Comparison of ENCODE assay signal across 23 cellular contexts in genomic region chr4:107304699-107305286, GRCh38.
A peak's percentile ranks its signal among the peaks of the same experiment; 100 is the strongest.
DNase-seq lines count a peak whose midpoint lies in the region; ATAC-seq and TF ChIP-seq lines count a peak whose summit lies in the region.
"Had no signal": no experiment of that assay in that cellular context is flagged by ENCODE, and none has a peak within 500 bp of the region (broad histone marks: within the 10 kb centered on the region; RNA-seq: fewer than 3 reads in every experiment).

No MANE protein-coding gene starts in this region.

- POLR2A ChIA-PET in HEK293 (lab: Yijun Ruan, JAX), result no interaction called here

- whole genome bisulfite sequencing in thyroid gland, 2 donors, result 30 to 34% methylated on average over 5 of the region's 5 CpGs

- H3K9me3 ChIP-seq in HEK293 (ENCODE audit: control insufficient read depth, insufficient read depth, low read depth, low read length), result no peaks in the 10 kb centered on the region
- H3K9me3 ChIP-seq in thyroid gland, result no peaks in the 10 kb centered on the region

- peak; percentile 38 for ATAC-seq in left lobe of liver
- ATAC-seq: PC-3 had no signal

- H3K27me3 ChIP-seq in thyroid gland, result no peaks in the 10 kb centered on the region

- H3K36me3 ChIP-seq in HEK293 (ENCODE audit: control insufficient read depth in 2 of 2, insufficient read depth in 1 of 2, low read length in 2 of 2) (no peaks in the 10 kb centered on the region), thyroid gland (no peaks in the 10 kb centered on the region)

- TF ChIP-seq CTCF in HEK293 (tag by site-specific recombination; IDR thresholded peaks at IDR 0.05) (no peak), thyroid gland (IDR thresholded peaks at IDR 0.05) (no peak)

- H3K27ac ChIP-seq in HEK293 (ENCODE audit: extremely low read depth, low read depth, low read length) (no peak overlapping the region), thyroid gland (no peak overlapping the region)
- H3K27ac ChIP-seq: HL-60, RWPE1 had no signal

- H3K4me3 ChIP-seq in HEK293 (ENCODE audit: low read depth, low read length) (no peak overlapping the region), thyroid gland (replicated peaks in 1 of 3) (no peak overlapping the region)

- intact Hi-C loops in thyroid gland (cut with DNase I), result no loop called here

- no peak for TF ChIP-seq POLR2A in thyroid gland (IDR thresholded peaks at IDR 0.05)

- DNase-seq in NCI-H1417 (lab: John Stamatoyannopoulos, UW) (peak in 2 of 3 experiments; percentile 5 to 66), NCI-H1417 treated with DMSO at 0.1 percent for 48 hours (lab: John Stamatoyannopoulos, UW) (no peak), NCI-H1105 treated with DMSO at 0.1 percent for 48 hours (lab: John Stamatoyannopoulos, UW) (peak; percentile 56), left lobe of liver (ENCODE audit: low spot score) (no peak), GM19238 (ENCODE audit: insufficient read length, low spot score) (no peak), activated T-cell treated with anti-CD3 and anti-CD28 coated beads for 4 hours (no peak), thyroid gland (no peak)
- DNase-seq: 8988T; CD4-positive, CD25-positive, alpha-beta regulatory T cell; COR-L47; DMS 273 treated with DMSO at 0.1 percent for 48 hours; GDM1; H9; Kasumi-1; NCI-H1436; NCI-H2029 treated with DMSO at 0.1 percent for 48 hours; NCI-H446 treated with DMSO at 0.1 percent for 48 hours; NCI-H69; PC-3; SIG-M5 had no signal

- CTCF ChIA-PET in HEK293 (lab: Yijun Ruan, JAX), result interaction anchor here (0.7 kb wide), 1 partner anchor 47 kb away, joined by 4 read pairs; no protein-coding TSS in a partner anchor

- H3K4me1 ChIP-seq in HEK293 (ENCODE audit: control insufficient read depth, insufficient read depth, low read length) (no peaks in the 10 kb centered on the region), thyroid gland (no peaks in the 10 kb centered on the region)

TF ChIP-seq in HEK293, 187 proteins besides CTCF, POLR2A, EP300 and RAD21:
- TF ChIP-seq GLIS1 (tag by site-specific recombination; IDR thresholded peaks at IDR 0.05) (no peak), ZNF140 (tag by site-specific recombination; IDR thresholded peaks at IDR 0.05) (no peak), ZNF548 (tag by site-specific recombination; IDR thresholded peaks at IDR 0.05) (no peak), ZNF830 (tag by site-specific recombination; IDR thresholded peaks at IDR 0.05; ENCODE audit: low read depth) (no peak), OVOL3 (tag by site-specific recombination; IDR thresholded peaks at IDR 0.05) (no peak), HOXD13 (CRISPR knock-in tag; IDR thresholded peaks at IDR 0.05; ENCODE audit: borderline replicate concordance) (peak; percentile 58; the same call in 1 of the 2 replicates), ZNF341 (tag by site-specific recombination; IDR thresholded peaks at IDR 0.05; ENCODE audit: low read depth) (no peak), ZNF544 (tag by site-specific recombination; IDR thresholded peaks at IDR 0.05) (no peak), ZNF394 (tag by site-specific recombination; IDR thresholded peaks at IDR 0.05; ENCODE audit: borderline replicate concordance) (no peak), TCF7L2 (IDR thresholded peaks at IDR 0.05; ENCODE audit: borderline replicate concordance, low read depth, low read length) (peak; percentile 89), ELK4 (IDR thresholded peaks at IDR 0.05; ENCODE audit: borderline replicate concordance, low read depth, low read length) (no peak)
- TF ChIP-seq, protein P1, sequence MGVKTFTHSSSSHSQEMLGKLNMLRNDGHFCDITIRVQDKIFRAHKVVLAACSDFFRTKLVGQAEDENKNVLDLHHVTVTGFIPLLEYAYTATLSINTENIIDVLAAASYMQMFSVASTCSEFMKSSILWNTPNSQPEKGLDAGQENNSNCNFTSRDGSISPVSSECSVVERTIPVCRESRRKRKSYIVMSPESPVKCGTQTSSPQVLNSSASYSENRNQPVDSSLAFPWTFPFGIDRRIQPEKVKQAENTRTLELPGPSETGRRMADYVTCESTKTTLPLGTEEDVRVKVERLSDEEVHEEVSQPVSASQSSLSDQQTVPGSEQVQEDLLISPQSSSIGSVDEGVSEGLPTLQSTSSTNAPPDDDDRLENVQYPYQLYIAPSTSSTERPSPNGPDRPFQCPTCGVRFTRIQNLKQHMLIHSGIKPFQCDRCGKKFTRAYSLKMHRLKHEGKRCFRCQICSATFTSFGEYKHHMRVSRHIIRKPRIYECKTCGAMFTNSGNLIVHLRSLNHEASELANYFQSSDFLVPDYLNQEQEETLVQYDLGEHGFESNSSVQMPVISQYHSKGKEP (tag by site-specific recombination; IDR thresholded peaks at IDR 0.05), result peak; percentile 88
- TF ChIP-seq, protein P2, sequence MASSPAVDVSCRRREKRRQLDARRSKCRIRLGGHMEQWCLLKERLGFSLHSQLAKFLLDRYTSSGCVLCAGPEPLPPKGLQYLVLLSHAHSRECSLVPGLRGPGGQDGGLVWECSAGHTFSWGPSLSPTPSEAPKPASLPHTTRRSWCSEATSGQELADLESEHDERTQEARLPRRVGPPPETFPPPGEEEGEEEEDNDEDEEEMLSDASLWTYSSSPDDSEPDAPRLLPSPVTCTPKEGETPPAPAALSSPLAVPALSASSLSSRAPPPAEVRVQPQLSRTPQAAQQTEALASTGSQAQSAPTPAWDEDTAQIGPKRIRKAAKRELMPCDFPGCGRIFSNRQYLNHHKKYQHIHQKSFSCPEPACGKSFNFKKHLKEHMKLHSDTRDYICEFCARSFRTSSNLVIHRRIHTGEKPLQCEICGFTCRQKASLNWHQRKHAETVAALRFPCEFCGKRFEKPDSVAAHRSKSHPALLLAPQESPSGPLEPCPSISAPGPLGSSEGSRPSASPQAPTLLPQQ (tag by site-specific recombination; IDR thresholded peaks at IDR 0.05), result no peak
- TF ChIP-seq, protein P3, sequence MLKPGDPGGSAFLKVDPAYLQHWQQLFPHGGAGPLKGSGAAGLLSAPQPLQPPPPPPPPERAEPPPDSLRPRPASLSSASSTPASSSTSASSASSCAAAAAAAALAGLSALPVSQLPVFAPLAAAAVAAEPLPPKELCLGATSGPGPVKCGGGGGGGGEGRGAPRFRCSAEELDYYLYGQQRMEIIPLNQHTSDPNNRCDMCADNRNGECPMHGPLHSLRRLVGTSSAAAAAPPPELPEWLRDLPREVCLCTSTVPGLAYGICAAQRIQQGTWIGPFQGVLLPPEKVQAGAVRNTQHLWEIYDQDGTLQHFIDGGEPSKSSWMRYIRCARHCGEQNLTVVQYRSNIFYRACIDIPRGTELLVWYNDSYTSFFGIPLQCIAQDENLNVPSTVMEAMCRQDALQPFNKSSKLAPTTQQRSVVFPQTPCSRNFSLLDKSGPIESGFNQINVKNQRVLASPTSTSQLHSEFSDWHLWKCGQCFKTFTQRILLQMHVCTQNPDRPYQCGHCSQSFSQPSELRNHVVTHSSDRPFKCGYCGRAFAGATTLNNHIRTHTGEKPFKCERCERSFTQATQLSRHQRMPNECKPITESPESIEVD (tag by site-specific recombination; IDR thresholded peaks at IDR 0.05), result peak; percentile 33; the same call in 1 of the 2 replicates

Comparison
In these comparisons a context has a peak if more than half of its experiments do, and no peak if none do; other contexts are left out.
1. DNase-seq: peak in NCI-H1417 (2 of 3) and NCI-H1105 treated with DMSO at 0.1 percent for 48 hours (single experiment); none in NCI-H1417 treated with DMSO at 0.1 percent for 48 hours (single experiment), left lobe of liver (single experiment), GM19238 (single experiment), activated T-cell treated with anti-CD3 and anti-CD28 coated beads for 4 hours (single experiment) and thyroid gland (0 of 2).